17 cellular contexts compared by ENCODE assay signal in genomic region chrX:110734894-110735541, GRCh38.
DNase-seq lines count a peak whose midpoint lies in the region; ATAC-seq, FAIRE-seq and TF ChIP-seq lines count a peak whose summit lies in the region.
"Had no signal": no experiment of that assay in that cellular context is flagged by ENCODE, and none has a peak within 500 bp of the region (broad histone marks: within the 10 kb centered on the region; RNA-seq: fewer than 3 reads in every experiment).

No MANE protein-coding gene starts in this region.

- H2BK12ac ChIP-seq in H1 (ENCODE audit: low read depth, low read length): peak overlapping the region; percentile 50; the same call in 1 of the 2 replicates

- no peak overlapping the region for H3K4ac ChIP-seq in H1 (replicated peaks; ENCODE audit: insufficient read length, low read depth, low read length)

- no peak overlapping the region for H3K9ac ChIP-seq in H1 (replicated peaks in 1 of 4; ENCODE audit: extremely low read depth in 1 of 4, low read depth in 3 of 4, low read length in 3 of 4)

- H3K9me3 Mint-ChIP-seq in activated T-helper 1 cell treated with anti-CD3 and anti-CD28 coated beads, Interleukin-12 subunit alpha, Interleukin-12 subunit beta, Interleukin-2, Interleukin-4 antibody, amounts not matched to agents 30 ng/mL and 10 ng/mL and 1 ng/mL, durations not matched to agents 14 hours and 24 hours and 36 hours: no peaks in the 10 kb centered on the region
- H3K9me3 Mint-ChIP-seq: activated naive CD4-positive, alpha-beta T cell treated with anti-CD3 and anti-CD28 coated beads, Interleukin-2, amount 50 U/mL, for 24 hours; CD14-positive monocyte had no signal

- no peak overlapping the region for H3K4me3 Mint-ChIP-seq in activated T-helper 1 cell treated with anti-CD3 and anti-CD28 coated beads, Interleukin-12 subunit alpha, Interleukin-12 subunit beta, Interleukin-2, Interleukin-4 antibody, amounts not matched to agents 30 ng/mL and 10 ng/mL and 1 ng/mL, durations not matched to agents 14 hours and 24 hours and 36 hours
- H3K4me3 Mint-ChIP-seq: activated naive CD4-positive, alpha-beta T cell treated with anti-CD3 and anti-CD28 coated beads, Interleukin-2, amount 50 U/mL, for 24 hours; CD14-positive monocyte; mesothelial cell of epicardium had no signal

- no peak overlapping the region for H3K23ac ChIP-seq in H1 (ENCODE audit: insufficient read length)

- peak; percentile 83 for DNase-seq in AG10803 (ENCODE audit: low read depth)
- DNase-seq in MG63: peak; percentile 19
- DNase-seq in H1 (ENCODE audit: low read depth in 1 of 2, low spot score in 2 of 2): no peak
- DNase-seq in lung (ENCODE audit: low spot score): no peak
- DNase-seq in activated T-helper 1 cell treated with anti-CD3 and anti-CD28 coated beads, Interleukin-12 subunit alpha, Interleukin-12 subunit beta, Interleukin-2, Interleukin-4 antibody, amounts not matched to agents 30 ng/mL and 10 ng/mL and 1 ng/mL, durations not matched to agents 14 hours and 24 hours and 36 hours (ENCODE audit: low spot score): no peak
- no peak for DNase-seq in 8988T
- no peak for DNase-seq in aorta
- DNase-seq: dermis blood vessel endothelial cell; MV-4-11; NCI-H2171 treated with DMSO at 0.1 percent for 48 hours; PC-3; stimulated activated naive CD4-positive, alpha-beta T cell treated with Interleukin-2 at 50 U/mL for 16 hours had no signal

- H4K8ac ChIP-seq in H1 (ENCODE audit: extremely low read depth, insufficient read depth, low read length): no peak overlapping the region

- H3K27me3 ChIP-seq in MG63 (no peaks in the 10 kb centered on the region), H1 (replicated peaks in 1 of 4; ENCODE audit: control insufficient read depth in 3 of 4, extremely low read depth in 1 of 4, insufficient read depth in 3 of 4, low read length in 3 of 4) (no peaks in the 10 kb centered on the region), lung (ENCODE audit: control insufficient read depth, insufficient read depth) (no peaks in the 10 kb centered on the region), aorta (ENCODE audit: control insufficient read depth in 1 of 2, insufficient read depth in 2 of 2, low read length in 1 of 2) (no peaks in the 10 kb centered on the region)

- H3K79me2 ChIP-seq in H1 (ENCODE audit: control insufficient read depth in 1 of 2, insufficient read depth in 2 of 2, low read length in 2 of 2): no peaks in the 10 kb centered on the region

- no peak overlapping the region for H3K18ac ChIP-seq in H1 (ENCODE audit: extremely low read depth, low read length)

- intact Hi-C loops in activated T-helper 1 cell treated with anti-CD3 and anti-CD28 coated beads, Interleukin-12 subunit alpha, Interleukin-12 subunit beta, Interleukin-2, Interleukin-4 antibody, amounts not matched to agents 30 ng/mL and 10 ng/mL and 1 ng/mL, durations not matched to agents 14 hours and 24 hours and 36 hours (cut with micrococcal nuclease): no loop called here
- intact Hi-C loops in aorta (cut with DNase I): no loop called here

- no peak for TF ChIP-seq CTCF in AG10803 (conservative IDR thresholded peaks at IDR 0.05; ENCODE audit: low read length)
- TF ChIP-seq CTCF in H1 (IDR thresholded peaks at IDR 0.05; ENCODE audit: control extremely low read depth in 1 of 3, insufficient read depth in 1 of 3, low read depth in 1 of 3, low read length in 3 of 3): no peak
- TF ChIP-seq CTCF in lung (IDR thresholded peaks at IDR 0.05; ENCODE audit: control extremely low read depth, extremely low read depth): no peak

- TF ChIP-seq EP300 in H1 (IDR thresholded peaks at IDR 0.05; ENCODE audit: borderline replicate concordance in 1 of 2, low read depth in 2 of 2, low read length in 2 of 2): no peak

- H3K27me3 Mint-ChIP-seq in activated T-helper 1 cell treated with anti-CD3 and anti-CD28 coated beads, Interleukin-12 subunit alpha, Interleukin-12 subunit beta, Interleukin-2, Interleukin-4 antibody, amounts not matched to agents 30 ng/mL and 10 ng/mL and 1 ng/mL, durations not matched to agents 14 hours and 24 hours and 36 hours (ENCODE audit: insufficient read depth): no peaks in the 10 kb centered on the region

- POLR2A ChIA-PET in H1 (lab: Charles Lee; ENCODE audit: partially characterized antibody): no interaction called here

- H4K91ac ChIP-seq in H1 (replicated peaks; ENCODE audit: insufficient read length, low read length): no peak overlapping the region

- CTCF ChIA-PET in H1 (lab: Charles Lee; ENCODE audit: partially characterized antibody): no interaction called here

- H2BK20ac ChIP-seq in H1 (ENCODE audit: low read length): no peak overlapping the region

- H3K9me3 ChIP-seq in MG63 (no peaks in the 10 kb centered on the region), H1 (ENCODE audit: insufficient read depth in 2 of 2, low read depth in 1 of 2, low read length in 1 of 2) (no peaks in the 10 kb centered on the region), lung (ENCODE audit: control insufficient read depth in 2 of 2, insufficient read depth in 1 of 2, low read length in 1 of 2) (peaks cover 0 to 2% of the 10 kb centered on the region in 2 donors), aorta (ENCODE audit: control insufficient read depth, low read length) (no peaks in the 10 kb centered on the region)

- no peaks in the 10 kb centered on the region for H3K23me2 ChIP-seq in H1 (ENCODE audit: low read depth, low read length)

- no peaks in the 10 kb centered on the region for H3K4me1 Mint-ChIP-seq in activated T-helper 1 cell treated with anti-CD3 and anti-CD28 coated beads, Interleukin-12 subunit alpha, Interleukin-12 subunit beta, Interleukin-2, Interleukin-4 antibody, amounts not matched to agents 30 ng/mL and 10 ng/mL and 1 ng/mL, durations not matched to agents 14 hours and 24 hours and 36 hours (ENCODE audit: low read depth)
- H3K4me1 Mint-ChIP-seq: activated naive CD4-positive, alpha-beta T cell treated with anti-CD3 and anti-CD28 coated beads, Interleukin-2, amount 50 U/mL, for 24 hours; CD14-positive monocyte; mesothelial cell of epicardium had no signal

- TF ChIP-seq POLR2A in H1 (IDR thresholded peaks at IDR 0.05; ENCODE audit: control extremely low read depth in 1 of 2, low read depth in 2 of 2, low read length in 2 of 2): no peak

- H3K36me3 Mint-ChIP-seq in activated T-helper 1 cell treated with anti-CD3 and anti-CD28 coated beads, Interleukin-12 subunit alpha, Interleukin-12 subunit beta, Interleukin-2, Interleukin-4 antibody, amounts not matched to agents 30 ng/mL and 10 ng/mL and 1 ng/mL, durations not matched to agents 14 hours and 24 hours and 36 hours (ENCODE audit: low read depth): no peaks in the 10 kb centered on the region
- H3K36me3 Mint-ChIP-seq: activated naive CD4-positive, alpha-beta T cell treated with anti-CD3 and anti-CD28 coated beads, Interleukin-2, amount 50 U/mL, for 24 hours; CD14-positive monocyte; mesothelial cell of epicardium had no signal

- no peak overlapping the region for H2AFZ ChIP-seq in H1 (ENCODE audit: low read length)

- H3K79me1 ChIP-seq in H1 (ENCODE audit: low read depth, low read length): no peaks in the 10 kb centered on the region

- H3K36me3 ChIP-seq in MG63 (peaks cover 2% of the 10 kb centered on the region), H1 (ENCODE audit: control insufficient read depth in 2 of 4, insufficient read depth in 4 of 4, low read length in 3 of 4) (no peaks in the 10 kb centered on the region), lung (ENCODE audit: control insufficient read depth in 2 of 2, insufficient read depth in 2 of 2, low read length in 2 of 2) (no peaks in the 10 kb centered on the region), aorta (ENCODE audit: control insufficient read depth in 1 of 2, insufficient read depth in 2 of 2, low read length in 1 of 2) (no peaks in the 10 kb centered on the region)

- ATAC-seq in lung (ENCODE audit: insufficient read depth, low FRiP score) (peak; percentile 29), GM18520 (IDR thresholded peaks at IDR 0.05; ENCODE audit: unreplicated experiment) (no peak), aorta (ENCODE audit: low FRiP score) (no peak)
- ATAC-seq: PC-3 had no signal

- H3K4me3 ChIP-seq in AG10803 (ENCODE audit: low read length): no peak overlapping the region
- no peak overlapping the region for H3K4me3 ChIP-seq in MG63
- no peak overlapping the region for H3K4me3 ChIP-seq in H1 (ENCODE audit: extremely low read depth in 1 of 4, insufficient read depth in 2 of 4, low read depth in 3 of 4, low read length in 4 of 4)
- H3K4me3 ChIP-seq in lung: no peak overlapping the region
- no peak overlapping the region for H3K4me3 ChIP-seq in aorta (ENCODE audit: low read length in 2 of 2)

- 83% methylated on average over 3 of the region's 3 CpGs; no CpG with 5 or more reads in 1 of the 2 experiments for WGBS in H1 (ENCODE audit: extremely low coverage in 1 of 2, insufficient coverage in 1 of 2, insufficient read length in 1 of 2, insufficient replicate concordance in 2 of 2, low coverage in 1 of 2, low lambda C conversion rate in 2 of 2, missing lambda C conversion rate in 1 of 2), 2 experiments
- 73 to 93% methylated on average over 3 of the region's 3 CpGs for WGBS in lung, 2 donors
- 66 to 81% methylated on average over 3 of the region's 3 CpGs for WGBS in aorta, 2 donors

- no peak overlapping the region for H2BK120ac ChIP-seq in H1 (replicated peaks; ENCODE audit: low read depth, low read length)

- H2BK15ac ChIP-seq in H1 (ENCODE audit: low read length): no peak overlapping the region

- H3K27ac ChIP-seq in H1 (ENCODE audit: low read depth, low read length): no peak overlapping the region
- no peak overlapping the region for H3K27ac ChIP-seq in lung (ENCODE audit: low read depth in 1 of 2, low read length in 1 of 2)
- no peak overlapping the region for H3K27ac ChIP-seq in aorta (ENCODE audit: low read depth in 1 of 2, low read length in 2 of 2)
- H3K27ac ChIP-seq: HL-60 had no signal

- H2BK5ac ChIP-seq in H1 (ENCODE audit: low read depth, low read length): no peak overlapping the region

- no peak overlapping the region for H3K27ac Mint-ChIP-seq in activated T-helper 1 cell treated with anti-CD3 and anti-CD28 coated beads, Interleukin-12 subunit alpha, Interleukin-12 subunit beta, Interleukin-2, Interleukin-4 antibody, amounts not matched to agents 30 ng/mL and 10 ng/mL and 1 ng/mL, durations not matched to agents 14 hours and 24 hours and 36 hours
- H3K27ac Mint-ChIP-seq: activated naive CD4-positive, alpha-beta T cell treated with anti-CD3 and anti-CD28 coated beads, Interleukin-2, amount 50 U/mL, for 24 hours; CD14-positive monocyte; mesothelial cell of epicardium had no signal

- no peak overlapping the region for H2AK5ac ChIP-seq in H1 (ENCODE audit: low read depth, low read length)

- H4K20me1 ChIP-seq in H1 (replicated peaks in 1 of 2; ENCODE audit: control insufficient read depth in 1 of 2, insufficient read depth in 2 of 2, low read length in 2 of 2): no peaks in the 10 kb centered on the region

- no peak overlapping the region for H3K4me2 ChIP-seq in H1 (ENCODE audit: insufficient read depth in 1 of 2, low read depth in 2 of 2, low read length in 2 of 2)

- TF ChIP-seq RAD21 in H1 (IDR thresholded peaks at IDR 0.05 in 1 of 2, conservative IDR thresholded peaks at IDR 0.05 in 1 of 2; ENCODE audit: low read depth in 2 of 2, low read length in 2 of 2): no peak

- H4K5ac ChIP-seq in H1 (ENCODE audit: insufficient read length, low read depth, low read length): no peak overlapping the region

- H3K14ac ChIP-seq in H1 (ENCODE audit: insufficient read length): no peak overlapping the region

- H3K56ac ChIP-seq in H1 (replicated peaks; ENCODE audit: insufficient read length, low read depth, low read length): no peak overlapping the region

- FAIRE-seq in H1 (lab: Jason Lieb, UNC): peak; percentile 89

- peaks cover 0 to 2% (median 0%) of the 10 kb centered on the region in 4 experiments; a peak in 1 of 7 replicates for H3K4me1 ChIP-seq in H1 (replicated peaks in 1 of 4; ENCODE audit: control insufficient read depth in 3 of 4, insufficient read depth in 4 of 4, low read length in 3 of 4)
- H3K4me1 ChIP-seq in lung (ENCODE audit: control insufficient read depth in 2 of 2, insufficient read depth in 2 of 2, low read length in 2 of 2): no peaks in the 10 kb centered on the region
- no peaks in the 10 kb centered on the region for H3K4me1 ChIP-seq in aorta (ENCODE audit: control insufficient read depth in 1 of 2, insufficient read depth in 2 of 2, low read length in 2 of 2)

Comparison
In these comparisons a context has a peak if more than half of its experiments do, and no peak if none do; other contexts are left out.
1. DNase-seq: peak in AG10803 (single experiment) and MG63 (single experiment); none in H1 (0 of 2), lung (single experiment), activated T-helper 1 cell treated with anti-CD3 and anti-CD28 coated beads, Interleukin-12 subunit alpha, Interleukin-12 subunit beta, Interleukin-2, Interleukin-4 antibody, amounts not matched to agents 30 ng/mL and 10 ng/mL and 1 ng/mL, durations not matched to agents 14 hours and 24 hours and 36 hours (single experiment), 8988T (single experiment) and aorta (0 of 2).